16 cellular contexts compared by ENCODE assay signal in the genomic region with DNA sequence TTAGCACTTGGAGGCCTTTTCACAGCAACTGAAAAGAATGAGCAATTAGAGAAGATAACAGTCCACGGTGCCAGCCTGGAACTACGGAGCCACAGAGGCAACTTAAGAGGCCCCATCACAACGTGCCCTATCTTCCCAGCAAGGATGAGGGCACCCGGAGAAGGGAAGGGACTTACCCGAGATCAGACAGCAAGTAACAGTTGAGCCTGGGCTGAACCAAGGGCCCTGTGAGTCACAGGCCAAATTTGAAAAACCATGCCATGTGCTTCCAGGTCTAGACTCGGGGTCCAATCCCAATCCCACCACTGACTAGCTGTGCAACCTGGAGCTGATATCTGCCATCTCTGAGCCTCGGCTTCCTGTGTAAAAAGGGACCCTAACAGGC. TPM values are rescaled to one million over a fixed set of nuclear protein-coding genes. Genes with fewer than 3 reads are reported as not detected.
DNase-seq lines count a peak whose midpoint lies in the region; ATAC-seq, FAIRE-seq and TF ChIP-seq lines count a peak whose summit lies in the region.
"Had no signal": no experiment of that assay in that cellular context is flagged by ENCODE, and none has a peak within 500 bp of the region (broad histone marks: within the 10 kb centered on the region; RNA-seq: fewer than 3 reads in every experiment).

No MANE protein-coding gene starts in this region.

- H3K27ac ChIP-seq in liver (ENCODE audit: low read depth in 1 of 2, low read length in 2 of 2) (peak overlapping the region; percentile 15 to 74), HepG2 (ENCODE audit: extremely low read length, insufficient read depth, low read length) (no peak overlapping the region), mesenchymal stem cell (ENCODE audit: low read length, poor library complexity, severe bottlenecking) (no peak overlapping the region), upper lobe of right lung (peak overlapping the region; percentile 75)

- H3K36me3 ChIP-seq in liver (ENCODE audit: control insufficient read depth in 4 of 4, insufficient read depth in 3 of 4, low read depth in 1 of 4, low read length in 3 of 4) (peaks cover 0 to 3% (median 0%) of the 10 kb centered on the region in 4 donors), HepG2 (replicated peaks in 1 of 2; ENCODE audit: control insufficient read depth in 1 of 2, insufficient read depth in 2 of 2, low read length in 2 of 2) (peaks cover 6 to 22% of the 10 kb centered on the region in 2 experiments), mesenchymal stem cell (ENCODE audit: control insufficient read depth in 1 of 2, insufficient read depth in 2 of 2, low read depth in 1 of 2, low read length in 2 of 2) (peaks cover 4 to 27% of the 10 kb centered on the region in 2 experiments), upper lobe of right lung (no peaks in the 10 kb centered on the region)

- H3K9me3 ChIP-seq in liver (ENCODE audit: control insufficient read depth in 4 of 4, low read length in 3 of 4), result no peaks in the 10 kb centered on the region
- H3K9me3 ChIP-seq in HepG2 (ENCODE audit: low read length), result no peaks in the 10 kb centered on the region
- H3K9me3 ChIP-seq in mesenchymal stem cell (ENCODE audit: control insufficient read depth, low read length), result no peaks in the 10 kb centered on the region
- no peaks in the 10 kb centered on the region for H3K9me3 ChIP-seq in upper lobe of right lung

- peaks cover 51% of the 10 kb centered on the region for H3K4me1 Mint-ChIP-seq in activated naive CD8-positive, alpha-beta T cell (ENCODE audit: low read depth)

- H3K9ac ChIP-seq in liver (ENCODE audit: low read depth in 1 of 2, low read length in 2 of 2) (no peak overlapping the region), HepG2 (ENCODE audit: insufficient read depth, low read depth, low read length) (no peak overlapping the region), mesenchymal stem cell (ENCODE audit: low read length) (peak overlapping the region; percentile 50)

- DNase-seq in HepG2 (ENCODE audit: low spot score) (no peak), mesenchymal stem cell (no peak), upper lobe of right lung (no peak), H54 (ENCODE audit: insufficient read length, low spot score) (no peak), SKM-1 (lab: John Stamatoyannopoulos, UW; ENCODE audit: unreplicated experiment) (no peak)
- DNase-seq: activated gamma-delta T cell treated with Interleukin-2 at 50 U/mL for 16 hours; AML-193; DMS153; effector CD4-positive, alpha-beta T cell; NCI-H2029; NCI-H510A treated with DMSO at 0.1 percent for 48 hours had no signal

- no peak overlapping the region for H3K4me2 ChIP-seq in HepG2 (ENCODE audit: low read depth, low read length)
- H3K4me2 ChIP-seq in mesenchymal stem cell (ENCODE audit: low read length, poor library complexity, severe bottlenecking), result no peak overlapping the region

- no peak overlapping the region for H4K91ac ChIP-seq in mesenchymal stem cell (ENCODE audit: low read length)

- H3K4me1 ChIP-seq in liver (ENCODE audit: control insufficient read depth in 4 of 4, insufficient read depth in 4 of 4, low read length in 3 of 4), result peaks cover 9 to 54% (median 48%) of the 10 kb centered on the region in 4 donors
- peaks cover 45% of the 10 kb centered on the region for H3K4me1 ChIP-seq in HepG2 (ENCODE audit: insufficient read depth, low read length)
- H3K4me1 ChIP-seq in mesenchymal stem cell (ENCODE audit: control insufficient read depth, insufficient read depth, low read depth, low read length), result peaks cover 39% of the 10 kb centered on the region
- H3K4me1 ChIP-seq in upper lobe of right lung, result peaks cover 32% of the 10 kb centered on the region

- CTCF ChIA-PET in HepG2 (lab: Yijun Ruan, JAX; ENCODE audit: low intra/inter-chr PET ratio, low total read pairs), result no interaction called here

- no peak overlapping the region for H3K14ac ChIP-seq in mesenchymal stem cell (ENCODE audit: low read length in 2 of 2)

- no peak overlapping the region for H3K4me3 Mint-ChIP-seq in activated naive CD8-positive, alpha-beta T cell
- H3K4me3 Mint-ChIP-seq: WTC11 had no signal

- H3K79me2 ChIP-seq in HepG2 (ENCODE audit: insufficient read depth, low read length), result no peaks in the 10 kb centered on the region

- TF ChIP-seq POLR2A in HepG2 (IDR thresholded peaks at IDR 0.05; ENCODE audit: insufficient read depth in 1 of 2, low read depth in 2 of 2, low read length in 2 of 2) (no peak), H54 (IDR thresholded peaks at IDR 0.05; ENCODE audit: low read depth, low read length) (no peak)

- H3K79me1 ChIP-seq in mesenchymal stem cell (replicated peaks; ENCODE audit: low read length, poor library complexity, severe bottlenecking), result peaks cover 10% of the 10 kb centered on the region

- H3K4me3 ChIP-seq in liver (ENCODE audit: low read depth in 1 of 3, low read length in 3 of 3), result no peak overlapping the region
- no peak overlapping the region for H3K4me3 ChIP-seq in HepG2 (replicated peaks in 1 of 3; ENCODE audit: insufficient read depth in 1 of 3, low read depth in 2 of 3, low read length in 3 of 3)
- H3K4me3 ChIP-seq in mesenchymal stem cell (ENCODE audit: insufficient read depth in 1 of 2, low read depth in 1 of 2, low read length in 2 of 2), result no peak overlapping the region
- no peak overlapping the region for H3K4me3 ChIP-seq in upper lobe of right lung

- intact Hi-C loops in HepG2 (cut with micrococcal nuclease; ENCODE audit: unreplicated experiment) (no loop called here), upper lobe of right lung (cut with DNase I) (no loop called here)

- 89% methylated on average over 7 of the region's 7 CpGs for WGBS in liver
- WGBS in HepG2 (ENCODE audit: low lambda C conversion rate), result 86% methylated on average over 7 of the region's 7 CpGs
- 97% methylated on average over 7 of the region's 7 CpGs for WGBS in mesenchymal stem cell

- in situ Hi-C loops in HepG2 (cut with HindIII; ENCODE audit: extremely low pct_ligation_motif_present, low pct_unique_long_range_greater_than_20kb), result no loop called here

- H3K36me3 Mint-ChIP-seq in activated naive CD8-positive, alpha-beta T cell, result no peaks in the 10 kb centered on the region
- H3K36me3 Mint-ChIP-seq: WTC11 had no signal

- H4K8ac ChIP-seq in mesenchymal stem cell (ENCODE audit: low read length), result no peak overlapping the region

- no peak for ATAC-seq in HepG2
- ATAC-seq in upper lobe of right lung, result no peak
- ATAC-seq: WTC11 had no signal

- no peak overlapping the region for H2BK120ac ChIP-seq in mesenchymal stem cell (ENCODE audit: low read depth, low read length)

- TF ChIP-seq RAD21 in liver (IDR thresholded peaks at IDR 0.05) (no peak), HepG2 (CRISPR knock-in tag; IDR thresholded peaks at IDR 0.05) (no peak)

- no peak overlapping the region for H3K23ac ChIP-seq in mesenchymal stem cell (ENCODE audit: low read length in 2 of 2)

- no TSS peak for BruUV-seq in HepG2 (replicated peaks; lab: Mats Ljungman, UMichigan)

- H3K27ac Mint-ChIP-seq in activated naive CD8-positive, alpha-beta T cell, result peak overlapping the region; percentile 94
- H3K27ac Mint-ChIP-seq: WTC11 had no signal

- H3K4ac ChIP-seq in mesenchymal stem cell (ENCODE audit: low read depth in 1 of 2, low read length in 2 of 2), result no peak overlapping the region

- no peaks in the 10 kb centered on the region for H4K20me1 ChIP-seq in HepG2 (ENCODE audit: insufficient read depth, low read length)

- FAIRE-seq in HepG2 (lab: Jason Lieb, UNC) (no peak), H54 (lab: Jason Lieb, UNC) (no peak)
- FAIRE-seq: bronchial epithelial cell, islet of Langerhans had no signal

- H2AFZ ChIP-seq in HepG2 (ENCODE audit: low read length) (no peak overlapping the region), mesenchymal stem cell (ENCODE audit: low read depth, low read length) (no peak overlapping the region)

- H2BK15ac ChIP-seq in mesenchymal stem cell (ENCODE audit: low read depth, poor library complexity, severe bottlenecking), result no peak overlapping the region

- H3K27me3 Mint-ChIP-seq in activated naive CD8-positive, alpha-beta T cell, result no peaks in the 10 kb centered on the region

- no peak overlapping the region for H2AK5ac ChIP-seq in mesenchymal stem cell (ENCODE audit: low read length, severe bottlenecking)

- TF ChIP-seq EP300 in HepG2 (IDR thresholded peaks at IDR 0.05; ENCODE audit: low read depth in 2 of 2, low read length in 2 of 2), result no peak
- TF ChIP-seq EP300 in HepG2 (CRISPR knock-in tag; IDR thresholded peaks at IDR 0.05; ENCODE audit: borderline replicate concordance), result no peak

- no peak overlapping the region for H3K18ac ChIP-seq in mesenchymal stem cell (ENCODE audit: low read depth in 1 of 2, low read length in 2 of 2)

- no peak overlapping the region for H2BK5ac ChIP-seq in mesenchymal stem cell (ENCODE audit: low read depth, low read length, poor library complexity, severe bottlenecking)

- H3K27me3 ChIP-seq in liver (ENCODE audit: control insufficient read depth in 4 of 4, insufficient read depth in 4 of 4, low read length in 3 of 4) (no peaks in the 10 kb centered on the region), HepG2 (ENCODE audit: control insufficient read depth in 1 of 2, insufficient read depth in 2 of 2, low read length in 2 of 2) (no peaks in the 10 kb centered on the region), mesenchymal stem cell (ENCODE audit: control insufficient read depth in 1 of 2, insufficient read depth in 1 of 2, low read length in 2 of 2) (no peaks in the 10 kb centered on the region), upper lobe of right lung (no peaks in the 10 kb centered on the region)

- H3K9me3 Mint-ChIP-seq in activated naive CD8-positive, alpha-beta T cell (ENCODE audit: low read depth), result no peaks in the 10 kb centered on the region
- H3K9me3 Mint-ChIP-seq: WTC11 had no signal

- TF ChIP-seq CTCF in liver (IDR thresholded peaks at IDR 0.05; ENCODE audit: low read depth, low read length, missing input control), result no peak
- no peak for TF ChIP-seq CTCF in HepG2 (CRISPR knock-in tag; IDR thresholded peaks at IDR 0.05)
- no peak for TF ChIP-seq CTCF in upper lobe of right lung (IDR thresholded peaks at IDR 0.05)

- POLR2A ChIA-PET in HepG2 (lab: Yijun Ruan, JAX), result no interaction called here

- H2BK12ac ChIP-seq in mesenchymal stem cell (ENCODE audit: low read length in 2 of 2), result no peak overlapping the region

RNA-seq across cellular contexts. Expression of gene PITPNM2, which starts 42.2 kb away (rescaled TPM):
- total RNA-seq in liver (10 to 100 TPM in 1 of 2 donors, 1 to 10 TPM in 1; 1.3 to 28.4 TPM), HepG2 (2016; rRNA removed; fragmentation: Illumina TruSeq; extraction: Trizol) (4.2 and 4.7 TPM in 2 replicates), upper lobe of right lung (25.9 TPM)
- polyA plus RNA-seq in liver (1 to 10 TPM; 3.6 to 6.6 TPM), HepG2 (2011; rRNA removed) (5.3 TPM in 2 replicates)
- 2.8 and 3.0 TPM in 2 replicates for total RNA-seq in HepG2 (2016; cell fraction: cytosol; rRNA removed; fragmentation: Illumina TruSeq; extraction: Trizol; ENCODE audit: low read depth)
- 4.4 and 4.6 TPM in 2 replicates for total RNA-seq in HepG2 (2016; cell fraction: insoluble cytoplasmic fraction; rRNA removed; fragmentation: Illumina TruSeq; extraction: Trizol)
- 4.6 and 5.9 TPM in 2 replicates for total RNA-seq in HepG2 (2016; cell fraction: membrane; rRNA removed; fragmentation: Illumina TruSeq; extraction: Trizol)
- 8.8 and 10.6 TPM in 2 replicates for total RNA-seq in HepG2 (2016; cell fraction: nucleus; rRNA removed; fragmentation: Illumina TruSeq; extraction: Trizol)
- polyA plus RNA-seq in HepG2 (2011; cell fraction: cytosol; rRNA removed), result 1.9 and 2.8 TPM in 2 replicates
- polyA plus RNA-seq in HepG2 (2011; cell fraction: nucleus; rRNA removed), result 29.2 and 36.9 TPM in 2 replicates
- 4.9 and 8.6 TPM in 2 replicates for polyA plus RNA-seq in HepG2 (2012)
- polyA plus RNA-seq in HepG2 (2016; cell fraction: cytosol; fragmentation: Illumina TruSeq; extraction: Trizol; ENCODE audit: low read depth), result 2.0 and 2.7 TPM in 2 replicates
- polyA plus RNA-seq in HepG2 (2016; cell fraction: insoluble cytoplasmic fraction; fragmentation: Illumina TruSeq; extraction: Trizol; ENCODE audit: low read depth), result 4.0 and 5.3 TPM in 2 replicates
- 3.2 and 3.3 TPM in 2 replicates for polyA plus RNA-seq in HepG2 (2016; cell fraction: membrane; fragmentation: Illumina TruSeq; extraction: Trizol; ENCODE audit: low read depth)
- polyA plus RNA-seq in HepG2 (2016; cell fraction: nucleus; fragmentation: Illumina TruSeq; extraction: Trizol; ENCODE audit: insufficient read depth, low read depth), result 22.7 and 28.3 TPM in 2 replicates
- polyA minus RNA-seq in HepG2 (2011; rRNA and poly(A)+ RNA removed; ENCODE audit: low replicate concordance), result 9.4 and 13.8 TPM in 2 replicates
- polyA minus RNA-seq in HepG2 (2011; cell fraction: cytosol; rRNA and poly(A)+ RNA removed), result 4.8 and 6.2 TPM in 2 replicates
- polyA minus RNA-seq in HepG2 (2011; cell fraction: nucleus; rRNA and poly(A)+ RNA removed), result 17.6 and 22.1 TPM in 2 replicates
- polyA plus RNA-seq in mesenchymal stem cell (2013, experiment 1 of 2), result 4.4 TPM
- 4.2 TPM for polyA plus RNA-seq in mesenchymal stem cell (2013, experiment 2 of 2)

Comparison
In these comparisons a context has a peak if more than half of its experiments do, and no peak if none do; other contexts are left out.
1. H3K27ac ChIP-seq: peak in liver (2 of 2) and upper lobe of right lung (single experiment); none in HepG2 (single experiment) and mesenchymal stem cell (single experiment).